1 cellular context compared by ENCODE assay signal in genomic region chr1:26900001-26900814, GRCh38.
TF ChIP-seq lines count a peak whose summit lies in the region.

Gene GPATCH3 (minus strand): TSS chr1:26900467. CDS start chr1:26900442, 25 bp downstream.

TF ChIP-seq in HepG2, 621 proteins besides CTCF, POLR2A, EP300 and RAD21 (continued from another document and continues in another):
- TF ChIP-seq ARID5B (CRISPR knock-in tag; IDR thresholded peaks at IDR 0.05): peak; percentile 71
- no peak for TF ChIP-seq BCLAF1 (IDR thresholded peaks at IDR 0.05)
- TF ChIP-seq ZNF343 (CRISPR knock-in tag; IDR thresholded peaks at IDR 0.05): peak; percentile 60; the same call in 1 of the 2 replicates
- no peak for TF ChIP-seq TCF12 (IDR thresholded peaks at IDR 0.05)
- TF ChIP-seq TCF12 (CRISPR knock-in tag; IDR thresholded peaks at IDR 0.05): no peak
- TF ChIP-seq NFAT5 (CRISPR knock-in tag; IDR thresholded peaks at IDR 0.05): no peak
- no peak for TF ChIP-seq ZNF101 (CRISPR knock-in tag; IDR thresholded peaks at IDR 0.05; ENCODE audit: borderline replicate concordance, low read depth)
- TF ChIP-seq TRIM24 (CRISPR knock-in tag; IDR thresholded peaks at IDR 0.05): no peak
- no peak for TF ChIP-seq ARNT (IDR thresholded peaks at IDR 0.05)
- TF ChIP-seq ZBTB34 (CRISPR knock-in tag; IDR thresholded peaks at IDR 0.05): 0 out of 2 replicates have a peak, but pooled peaks have one; percentile 24
- peak; percentile 75; the same call in 1 of the 2 replicates for TF ChIP-seq MYC (CRISPR knock-in tag; IDR thresholded peaks at IDR 0.05; ENCODE audit: borderline replicate concordance)
- no peak for TF ChIP-seq MBD4 (IDR thresholded peaks at IDR 0.05; ENCODE audit: borderline replicate concordance, low read length)
- no peak for TF ChIP-seq ATF7 (IDR thresholded peaks at IDR 0.05)
- TF ChIP-seq ATF7 (CRISPR knock-in tag; IDR thresholded peaks at IDR 0.05): no peak
- TF ChIP-seq ZNF652 (CRISPR knock-in tag; IDR thresholded peaks at IDR 0.05; ENCODE audit: borderline replicate concordance, low read depth): no peak; the same call in 1 of the 2 replicates
- no peak for TF ChIP-seq ZNF367 (CRISPR knock-in tag; IDR thresholded peaks at IDR 0.05; ENCODE audit: borderline replicate concordance)
- 0 out of 2 replicates have a peak, but pooled peaks have one; percentile 51 for TF ChIP-seq ZSCAN29 (CRISPR knock-in tag; conservative IDR thresholded peaks at IDR 0.05)
- peak; percentile 20; the same call in 1 of the 2 replicates for TF ChIP-seq ELF4 (CRISPR knock-in tag; IDR thresholded peaks at IDR 0.05; ENCODE audit: borderline replicate concordance)
- no peak; the same call in 1 of the 2 replicates for TF ChIP-seq TFDP1 (CRISPR knock-in tag; IDR thresholded peaks at IDR 0.05; ENCODE audit: borderline replicate concordance)
- TF ChIP-seq PHF8 (CRISPR knock-in tag; IDR thresholded peaks at IDR 0.05): peak; percentile 90
- TF ChIP-seq KLF11 (CRISPR knock-in tag; IDR thresholded peaks at IDR 0.05): no peak
- peak; percentile 55; the same call in 1 of the 2 replicates for TF ChIP-seq SP4 (CRISPR knock-in tag; IDR thresholded peaks at IDR 0.05)
- peak; percentile 55; the same call in 1 of the 2 replicates for TF ChIP-seq KLF6 (CRISPR knock-in tag; IDR thresholded peaks at IDR 0.05)
- no peak for TF ChIP-seq ZNF512B (CRISPR knock-in tag; IDR thresholded peaks at IDR 0.05; ENCODE audit: borderline replicate concordance)
- TF ChIP-seq TRIM22 (IDR thresholded peaks at IDR 0.05): no peak
- no peak for TF ChIP-seq TBP (CRISPR knock-in tag; IDR thresholded peaks at IDR 0.05)
- TF ChIP-seq ZNF577 (CRISPR knock-in tag; IDR thresholded peaks at IDR 0.05; ENCODE audit: borderline replicate concordance, low read depth): no peak
- no peak for TF ChIP-seq RFX1 (IDR thresholded peaks at IDR 0.05)
- no peak for TF ChIP-seq SUZ12 (IDR thresholded peaks at IDR 0.05; ENCODE audit: low read depth, low read length)
- TF ChIP-seq ONECUT2 (CRISPR knock-in tag; IDR thresholded peaks at IDR 0.05): no peak
- TF ChIP-seq NCOA2 (CRISPR knock-in tag; IDR thresholded peaks at IDR 0.05): peak; percentile 55
- no peak for TF ChIP-seq ZNF24 (IDR thresholded peaks at IDR 0.05)
- TF ChIP-seq ZNF275 (CRISPR knock-in tag; IDR thresholded peaks at IDR 0.05; ENCODE audit: borderline replicate concordance): no peak; the same call in 1 of the 2 replicates
- TF ChIP-seq LCORL (IDR thresholded peaks at IDR 0.05): no peak
- no peak for TF ChIP-seq LCORL (CRISPR knock-in tag; IDR thresholded peaks at IDR 0.05)
- no peak for TF ChIP-seq GLI4 (CRISPR knock-in tag; IDR thresholded peaks at IDR 0.05; ENCODE audit: borderline replicate concordance)
- 0 out of 2 replicates have a peak, but pooled peaks have one; percentile 25 for TF ChIP-seq ZNF639 (CRISPR knock-in tag; conservative IDR thresholded peaks at IDR 0.05)
